In the genomic region with DNA sequence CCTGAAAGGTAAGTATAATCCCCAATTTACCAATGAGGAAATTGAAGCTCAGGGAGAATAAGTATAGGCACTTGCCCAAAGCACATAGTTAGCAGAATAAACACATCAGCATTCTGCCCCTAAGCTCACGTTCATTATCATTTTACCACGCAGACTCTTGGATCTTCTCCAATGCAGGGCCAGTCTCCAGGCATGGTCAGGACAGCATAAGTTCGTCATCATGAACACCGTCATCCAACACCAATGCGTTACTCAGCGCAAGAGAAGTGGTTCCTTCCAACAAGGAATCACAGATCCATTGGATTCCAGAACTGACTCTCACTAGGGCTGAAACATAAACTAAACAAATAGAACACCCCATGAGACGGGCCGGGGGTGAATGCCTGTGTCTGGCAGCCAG, we compare ENCODE assay signal across 25 cellular contexts.
DNase-seq lines count a peak whose midpoint lies in the region; ATAC-seq and TF ChIP-seq lines count a peak whose summit lies in the region.
"Had no signal": no experiment of that assay in that cellular context is flagged by ENCODE, and none has a peak within 500 bp of the region (broad histone marks: within the 10 kb centered on the region; RNA-seq: fewer than 3 reads in every experiment).

No MANE protein-coding gene starts in this region.

- no peaks in the 10 kb centered on the region for H3K9me3 ChIP-seq in MG63
- no peaks in the 10 kb centered on the region for H3K9me3 ChIP-seq in esophagus muscularis mucosa
- H3K9me3 ChIP-seq: breast epithelium, thyroid gland had no signal

- H3K27me3 ChIP-seq in MG63 (no peaks in the 10 kb centered on the region), esophagus muscularis mucosa (no peaks in the 10 kb centered on the region)
- H3K27me3 ChIP-seq: thyroid gland had no signal

- no peak overlapping the region for H3K27ac Mint-ChIP-seq in natural killer cell
- H3K27ac Mint-ChIP-seq: activated CD4-positive, alpha-beta T cell treated with anti-CD3 and anti-CD28 coated beads for 36 hours; activated naive CD8-positive, alpha-beta T cell treated with anti-CD3 and anti-CD28 coated beads, Interleukin-2, amount 50 U/mL, for 24 hours; activated T-cell treated with anti-CD3 and anti-CD28 coated beads, Interleukin-2, amount 50 U/mL, for 24 hours; CD14-positive monocyte; endodermal cell; naive thymus-derived CD4-positive, alpha-beta T cell; stimulated activated naive CD8-positive, alpha-beta T cell treated with anti-CD3 and anti-CD28 coated beads, Interleukin-15, Interleukin-2, amounts not matched to agents 100 ng/mL and 50 ng/mL, for 24 hours had no signal

- no peak for TF ChIP-seq EP300 in esophagus muscularis mucosa (IDR thresholded peaks at IDR 0.05)

- H3K4me1 ChIP-seq in esophagus muscularis mucosa = peaks cover 0 to 26% (median 13%) of the 10 kb centered on the region in 4 donors
- H3K4me1 ChIP-seq: breast epithelium, thyroid gland had no signal

- DNase-seq in HT1080 (ENCODE audit: low read depth) (peak; percentile 65), MG63 (peak; percentile 61), astrocyte of the spinal cord (ENCODE audit: low read depth, low spot score) (peak; percentile 74), fibroblast of peridontal ligament (ENCODE audit: extremely low read depth) (peak; percentile 34), natural killer cell (no peak), esophagus muscularis mucosa (ENCODE audit: extremely low spot score) (no peak), DMS114 treated with DMSO at 0.1 percent for 48 hours (lab: John Stamatoyannopoulos, UW; ENCODE audit: unreplicated experiment) (no peak)
- DNase-seq: activated CD4-positive, alpha-beta T cell treated with anti-CD3 and anti-CD28 coated beads for 36 hours; activated gamma-delta T cell; activated naive CD8-positive, alpha-beta T cell treated with anti-CD3 and anti-CD28 coated beads, Interleukin-2, amount 50 U/mL, for 24 hours; activated T-cell treated with anti-CD3 and anti-CD28 coated beads, Interleukin-2, amount 50 U/mL, for 24 hours; endodermal cell; glutamatergic neuron; H9; midbrain; MV-4-11; naive thymus-derived CD4-positive, alpha-beta T cell; NCI-H2227 treated with DMSO at 0.1 percent for 48 hours; thyroid gland had no signal

- no peak overlapping the region for H3K27ac ChIP-seq in esophagus muscularis mucosa (replicated peaks in 1 of 4)
- H3K27ac ChIP-seq: breast epithelium, KMS-11, thyroid gland had no signal

- H3K4me3 Mint-ChIP-seq in natural killer cell = no peak overlapping the region
- H3K4me3 Mint-ChIP-seq: activated CD4-positive, alpha-beta T cell treated with anti-CD3 and anti-CD28 coated beads for 36 hours; activated naive CD8-positive, alpha-beta T cell treated with anti-CD3 and anti-CD28 coated beads, Interleukin-2, amount 50 U/mL, for 24 hours; activated T-cell treated with anti-CD3 and anti-CD28 coated beads, Interleukin-2, amount 50 U/mL, for 24 hours; CD14-positive monocyte; endodermal cell; H9; naive thymus-derived CD4-positive, alpha-beta T cell; stimulated activated naive CD8-positive, alpha-beta T cell treated with anti-CD3 and anti-CD28 coated beads, Interleukin-15, Interleukin-2, amounts not matched to agents 100 ng/mL and 50 ng/mL, for 24 hours had no signal

- H3K36me3 Mint-ChIP-seq in natural killer cell = no peaks in the 10 kb centered on the region
- H3K36me3 Mint-ChIP-seq: CD14-positive monocyte; naive thymus-derived CD4-positive, alpha-beta T cell had no signal

- peaks cover 0 to 40% of the 10 kb centered on the region in 2 donors for H3K27me3 Mint-ChIP-seq in natural killer cell (ENCODE audit: low read depth in 2 of 2)
- H3K27me3 Mint-ChIP-seq: activated CD4-positive, alpha-beta T cell treated with anti-CD3 and anti-CD28 coated beads for 36 hours; activated naive CD8-positive, alpha-beta T cell treated with anti-CD3 and anti-CD28 coated beads, Interleukin-2, amount 50 U/mL, for 24 hours; stimulated activated naive CD8-positive, alpha-beta T cell treated with anti-CD3 and anti-CD28 coated beads, Interleukin-15, Interleukin-2, amounts not matched to agents 100 ng/mL and 50 ng/mL, for 24 hours had no signal

- H3K36me3 ChIP-seq in MG63 (no peaks in the 10 kb centered on the region), esophagus muscularis mucosa (no peaks in the 10 kb centered on the region)
- H3K36me3 ChIP-seq: breast epithelium, thyroid gland had no signal

- ATAC-seq in HG03095 (IDR thresholded peaks at IDR 0.05; ENCODE audit: unreplicated experiment) (no peak), natural killer cell (no peak)
- ATAC-seq: activated CD4-positive, alpha-beta T cell treated with anti-CD3 and anti-CD28 coated beads for 36 hours; activated naive CD8-positive, alpha-beta T cell treated with anti-CD3 and anti-CD28 coated beads, Interleukin-2, amount 50 U/mL, for 24 hours; naive thymus-derived CD4-positive, alpha-beta T cell; Right ventricle myocardium inferior had no signal

- H3K4me3 ChIP-seq in MG63 (no peak overlapping the region), astrocyte of the spinal cord (ENCODE audit: low read depth, low read length) (no peak overlapping the region), esophagus muscularis mucosa (no peak overlapping the region)
- H3K4me3 ChIP-seq: breast epithelium, thyroid gland had no signal

- in situ Hi-C loops in astrocyte of the spinal cord (cut with HindIII; ENCODE audit: low sequenced_read_pairs) = no loop called here

- no peak for TF ChIP-seq POLR2A in esophagus muscularis mucosa (IDR thresholded peaks at IDR 0.05; ENCODE audit: low read depth)

- 82% methylated on average over 8 of the region's 8 CpGs for WGBS in esophagus muscularis mucosa

- intact Hi-C loops in natural killer cell (cut with micrococcal nuclease) = no loop called here
- intact Hi-C loops in esophagus muscularis mucosa (cut with DNase I) = no loop called here

- no peaks in the 10 kb centered on the region for H3K9me3 Mint-ChIP-seq in natural killer cell
- H3K9me3 Mint-ChIP-seq: activated naive CD8-positive, alpha-beta T cell treated with anti-CD3 and anti-CD28 coated beads, Interleukin-2, amount 50 U/mL, for 24 hours; activated T-cell treated with anti-CD3 and anti-CD28 coated beads, Interleukin-2, amount 50 U/mL, for 24 hours; naive thymus-derived CD4-positive, alpha-beta T cell; stimulated activated naive CD8-positive, alpha-beta T cell treated with anti-CD3 and anti-CD28 coated beads, Interleukin-15, Interleukin-2, amounts not matched to agents 100 ng/mL and 50 ng/mL, for 24 hours had no signal

- TF ChIP-seq CTCF in astrocyte of the spinal cord (IDR thresholded peaks at IDR 0.05; ENCODE audit: low read depth, low read length) = no peak
- TF ChIP-seq CTCF in natural killer cell (IDR thresholded peaks at IDR 0.05) = no peak
- no peak for TF ChIP-seq CTCF in esophagus muscularis mucosa (IDR thresholded peaks at IDR 0.05)

- H3K4me1 Mint-ChIP-seq in natural killer cell = no peaks in the 10 kb centered on the region
- H3K4me1 Mint-ChIP-seq: activated naive CD8-positive, alpha-beta T cell treated with anti-CD3 and anti-CD28 coated beads, Interleukin-2, amount 50 U/mL, for 24 hours; naive thymus-derived CD4-positive, alpha-beta T cell had no signal

Comparison
In these comparisons a context has a peak if more than half of its experiments do, and no peak if none do; other contexts are left out.
1. DNase-seq: peak in HT1080 (single experiment), MG63 (single experiment), astrocyte of the spinal cord (single experiment) and fibroblast of peridontal ligament (single experiment); none in natural killer cell (single experiment), esophagus muscularis mucosa (single experiment) and DMS114 treated with DMSO at 0.1 percent for 48 hours (single experiment).